In the genomic region with DNA sequence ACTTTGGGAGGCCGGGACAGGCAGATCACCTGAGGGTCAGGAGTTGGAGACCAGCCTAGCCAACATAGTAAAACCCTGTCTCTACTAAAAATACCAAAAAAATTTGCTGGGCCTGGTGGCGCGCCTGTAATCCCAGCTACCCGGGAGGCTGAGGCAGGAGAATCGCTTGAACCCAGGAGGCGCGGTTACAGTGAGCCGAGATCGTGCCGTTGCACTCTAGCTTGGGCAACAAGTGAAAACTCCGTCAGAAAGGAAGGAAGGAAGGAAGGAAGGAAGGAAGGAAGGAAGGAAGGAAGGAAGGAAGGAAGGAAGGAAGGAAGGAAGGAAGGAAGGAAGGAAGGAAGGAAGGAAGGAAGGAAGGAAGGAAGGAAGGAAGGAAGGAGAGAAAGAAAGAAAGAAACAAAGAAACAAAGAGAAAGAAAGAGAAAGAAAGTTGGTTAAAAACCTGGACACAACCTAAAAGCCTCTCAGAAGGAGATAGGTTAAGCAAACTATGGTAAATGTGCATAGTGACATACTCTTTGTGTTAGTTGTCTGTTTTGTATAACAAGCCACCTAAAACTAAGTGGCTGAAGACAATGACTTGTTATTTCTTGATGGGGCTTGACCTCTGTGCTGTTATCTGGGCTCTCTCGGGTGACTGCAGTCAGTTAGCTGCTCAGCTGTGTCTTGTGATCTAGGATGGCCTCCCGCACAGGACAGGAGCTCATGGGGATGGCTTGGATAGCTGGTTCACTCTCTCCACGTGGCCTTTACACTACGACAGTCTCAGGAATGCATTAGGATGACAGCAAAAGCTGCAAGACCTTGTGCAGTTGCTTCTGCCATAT, we compare ENCODE assay signal across 29 cellular contexts.
"Had no signal": no experiment of that assay in that cellular context is flagged by ENCODE, and none has a peak within 500 bp of the region (broad histone marks: within the 10 kb centered on the region; RNA-seq: fewer than 3 reads in every experiment).

No MANE protein-coding gene starts in this region.

- H3K4me3 ChIP-seq: cardiac muscle cell, MG63, SJCRH30 had no signal

- H3K27me3 ChIP-seq: brain microvascular endothelial cell, cardiac muscle cell, SJCRH30 had no signal

- H3K27ac Mint-ChIP-seq: activated B cell treated with CpG ODN at 0.5 μM for 24 hours; activated CD4-positive, alpha-beta memory T cell treated with anti-CD3 and anti-CD28 coated beads for 36 hours; activated CD4-positive, alpha-beta T cell treated with anti-CD3 and anti-CD28 coated beads, Interleukin-2, amount 10 ng/mL, durations not matched to agents 24 days and 14 days; activated naive CD4-positive, alpha-beta T cell treated with anti-CD3 and anti-CD28 coated beads for 36 hours; activated naive CD8-positive, alpha-beta T cell; T-helper 17 cell had no signal

- H3K4me1 Mint-ChIP-seq: activated B cell treated with CpG ODN at 0.5 μM for 24 hours; activated CD4-positive, alpha-beta T cell treated with anti-CD3 and anti-CD28 coated beads, Interleukin-2, amount 10 ng/mL, durations not matched to agents 24 days and 14 days; T-helper 17 cell had no signal

- FAIRE-seq: TTC549 had no signal

- H3K4me3 Mint-ChIP-seq: activated B cell treated with CpG ODN at 0.5 μM for 24 hours; activated CD4-positive, alpha-beta memory T cell treated with anti-CD3 and anti-CD28 coated beads for 36 hours; activated CD4-positive, alpha-beta T cell treated with anti-CD3 and anti-CD28 coated beads, Interleukin-2, amount 10 ng/mL, durations not matched to agents 24 days and 14 days; activated naive CD4-positive, alpha-beta T cell treated with anti-CD3 and anti-CD28 coated beads for 36 hours; activated naive CD8-positive, alpha-beta T cell; activated T-cell treated with anti-CD3 and anti-CD28 coated beads, Interleukin-2, amount 50 U/mL, for 4 hours; T-helper 17 cell had no signal

- H3K27ac ChIP-seq: brain microvascular endothelial cell, cardiac muscle cell, KMS-11, SJCRH30 had no signal

- DNase-seq: activated B cell treated with CpG ODN at 0.5 μM for 24 hours; activated CD4-positive, alpha-beta memory T cell treated with anti-CD3 and anti-CD28 coated beads for 36 hours; activated CD4-positive, alpha-beta T cell treated with anti-CD3 and anti-CD28 coated beads for 1 hour; activated CD4-positive, alpha-beta T cell treated with anti-CD3 and anti-CD28 coated beads, Interleukin-2, amount 10 ng/mL, durations not matched to agents 24 days and 14 days; activated CD8-positive, alpha-beta memory T cell treated with anti-CD3 and anti-CD28 coated beads for 24 hours; activated effector memory CD4-positive, alpha-beta T cell treated with anti-CD3 and anti-CD28 coated beads, Interleukin-2, amount 50 U/mL, for 16 hours; activated naive CD4-positive, alpha-beta T cell treated with anti-CD3 and anti-CD28 coated beads for 36 hours; activated T-cell treated with anti-CD3 and anti-CD28 coated beads, Interleukin-2, amount 50 U/mL, for 4 hours; amygdala; brain microvascular endothelial cell; MV-4-11; NCI-H1092 treated with DMSO at 0.1 percent for 48 hours; NCI-H1436; NCI-H1694 treated with DMSO at 0.1 percent for 48 hours; NCI-H2029 treated with DMSO at 0.1 percent for 48 hours; NCI-H345; NCI-H510A; NCI-H526 treated with DMSO at 0.1 percent for 48 hours; NK-92 treated with Interleukin-12 subunit alpha and Interleukin-12 subunit beta, amount 100 ng/mL, for 24 hours; OCI-M1; RPMI8226; SJCRH30; T-helper 17 cell; T1000 had no signal

- H3K4me1 ChIP-seq: SJCRH30 had no signal

- H3K36me3 ChIP-seq: brain microvascular endothelial cell, cardiac muscle cell, MG63, SJCRH30 had no signal

- H3K27me3 Mint-ChIP-seq: T-helper 17 cell had no signal

- H3K9me3 ChIP-seq: SJCRH30 had no signal
